ENCODE assay signal across 9 cellular contexts in genomic region chr3:39052613-39053012, GRCh38. TPM values are rescaled to one million over a fixed set of nuclear protein-coding genes. Genes with fewer than 3 reads are reported as not detected.
DNase-seq lines count a peak whose midpoint lies in the region; ATAC-seq and TF ChIP-seq lines count a peak whose summit lies in the region.
"Had no signal": no experiment of that assay in that cellular context is flagged by ENCODE, and none has a peak within 500 bp of the region (broad histone marks: within the 10 kb centered on the region; RNA-seq: fewer than 3 reads in every experiment).

No MANE protein-coding gene starts in this region.

- DNase-seq in Calu3 (no peak), NT2/D1 (ENCODE audit: low read depth, low spot score) (no peak), osteocyte (ENCODE audit: extremely low spot score, unreplicated experiment) (no peak), RPMI8226 (no peak), T1000 (lab: John Stamatoyannopoulos, UW) (no peak)
- DNase-seq: midbrain had no signal

- no peak for ATAC-seq in GM18867 (IDR thresholded peaks at IDR 0.05; ENCODE audit: unreplicated experiment)
- no peak for ATAC-seq in GM18858 (IDR thresholded peaks at IDR 0.05; ENCODE audit: unreplicated experiment)

- H3K27me3 ChIP-seq in NT2/D1 (ENCODE audit: insufficient read depth, insufficient read length) (no peaks in the 10 kb centered on the region), endocrine pancreas (ENCODE audit: control insufficient read depth, insufficient read depth, low read length) (no peaks in the 10 kb centered on the region)

- TF ChIP-seq CTCF in Calu3 (IDR thresholded peaks at IDR 0.05; ENCODE audit: unreplicated experiment), result no peak
- TF ChIP-seq CTCF in osteocyte (IDR thresholded peaks at IDR 0.05), result no peak

- H3K4me1 ChIP-seq in NT2/D1 (ENCODE audit: insufficient read depth, insufficient read length), result no peaks in the 10 kb centered on the region
- peaks cover 17% of the 10 kb centered on the region for H3K4me1 ChIP-seq in endocrine pancreas (ENCODE audit: control insufficient read depth, insufficient read depth, low read length)

- BruUV-seq in Calu3 (replicated peaks; lab: Mats Ljungman, UMichigan), result no TSS peak

- peaks cover 20% of the 10 kb centered on the region for H3K36me3 Mint-ChIP-seq in Calu3 (ENCODE audit: insufficient read depth, unreplicated experiment)
- H3K36me3 Mint-ChIP-seq in osteocyte (ENCODE audit: unreplicated experiment), result no peaks in the 10 kb centered on the region

- H3K9ac ChIP-seq in NT2/D1 (ENCODE audit: insufficient read length, low read depth), result peak overlapping the region; percentile 88
- H3K9ac ChIP-seq in endocrine pancreas (ENCODE audit: control insufficient read depth, insufficient read depth, low read length), result peak overlapping the region; percentile 84

- H3K9me3 ChIP-seq in NT2/D1 (ENCODE audit: insufficient read depth, low read length), result no peaks in the 10 kb centered on the region
- no peaks in the 10 kb centered on the region for H3K9me3 ChIP-seq in endocrine pancreas (ENCODE audit: control insufficient read depth, low read length)

- H3K4me3 Mint-ChIP-seq in Calu3 (ENCODE audit: low read depth, unreplicated experiment) (peak overlapping the region; percentile 94), osteocyte (ENCODE audit: unreplicated experiment) (peak overlapping the region; percentile 94)

- H3K36me3 ChIP-seq in NT2/D1 (ENCODE audit: insufficient read depth, insufficient read length, low read length) (no peaks in the 10 kb centered on the region), endocrine pancreas (ENCODE audit: control insufficient read depth, insufficient read depth, low read length) (no peaks in the 10 kb centered on the region)

- H3K9me3 Mint-ChIP-seq in Calu3 (ENCODE audit: low read depth, unreplicated experiment) (no peaks in the 10 kb centered on the region), osteocyte (ENCODE audit: unreplicated experiment) (no peaks in the 10 kb centered on the region)

- H3K27me3 Mint-ChIP-seq in Calu3 (ENCODE audit: unreplicated experiment) (peaks cover 8% of the 10 kb centered on the region), osteocyte (ENCODE audit: unreplicated experiment) (peaks cover 23% of the 10 kb centered on the region)

- CTCF ChIA-PET in Calu3 (lab: Charles Lee), result no interaction called here

- peak overlapping the region; percentile 93 for H3K4me3 ChIP-seq in NT2/D1 (ENCODE audit: insufficient read length, low read depth)
- peak overlapping the region; percentile 82 for H3K4me3 ChIP-seq in endocrine pancreas (ENCODE audit: control insufficient read depth, insufficient read depth, low read length)

- intact Hi-C loops in Calu3 (cut with micrococcal nuclease; ENCODE audit: unreplicated experiment), result no loop called here

- H3K4me1 Mint-ChIP-seq in Calu3 (ENCODE audit: low read depth, unreplicated experiment) (peaks cover 13% of the 10 kb centered on the region), osteocyte (ENCODE audit: unreplicated experiment) (peaks cover 24% of the 10 kb centered on the region)

- peak overlapping the region; percentile 99 for H3K27ac Mint-ChIP-seq in Calu3 (ENCODE audit: unreplicated experiment)
- no peak overlapping the region for H3K27ac Mint-ChIP-seq in osteocyte (ENCODE audit: unreplicated experiment)

RNA-seq across cellular contexts. Expression of gene WDR48, which starts 0.8 kb away (rescaled TPM):
- total RNA-seq in Calu3 (2022) (30.7 and 34.1 TPM in 2 replicates), osteocyte (44.5 and 45.4 TPM in 2 replicates)

RNA-seq across cellular contexts. Expression of gene SCN11A, which starts 0.9 kb away (rescaled TPM):
- total RNA-seq in Calu3 (2022), result 0.09 TPM in 1 of 2 replicates, not detected in the other
- 0.08 and 0.18 TPM in 2 replicates for total RNA-seq in osteocyte

RNA-seq across cellular contexts. Expression of gene GORASP1, which starts 54.8 kb away (rescaled TPM):
- total RNA-seq in Calu3 (2022) (54.8 and 58.6 TPM in 2 replicates), osteocyte (54.3 and 62.1 TPM in 2 replicates)

RNA-seq across cellular contexts. Expression of gene TTC21A, which starts 54.9 kb away (rescaled TPM):
- 8.1 and 9.1 TPM in 2 replicates for total RNA-seq in Calu3 (2022)
- total RNA-seq in osteocyte, result 8.7 and 10.3 TPM in 2 replicates
